ENCODE assay signal across 18 cellular contexts in the genomic region with DNA sequence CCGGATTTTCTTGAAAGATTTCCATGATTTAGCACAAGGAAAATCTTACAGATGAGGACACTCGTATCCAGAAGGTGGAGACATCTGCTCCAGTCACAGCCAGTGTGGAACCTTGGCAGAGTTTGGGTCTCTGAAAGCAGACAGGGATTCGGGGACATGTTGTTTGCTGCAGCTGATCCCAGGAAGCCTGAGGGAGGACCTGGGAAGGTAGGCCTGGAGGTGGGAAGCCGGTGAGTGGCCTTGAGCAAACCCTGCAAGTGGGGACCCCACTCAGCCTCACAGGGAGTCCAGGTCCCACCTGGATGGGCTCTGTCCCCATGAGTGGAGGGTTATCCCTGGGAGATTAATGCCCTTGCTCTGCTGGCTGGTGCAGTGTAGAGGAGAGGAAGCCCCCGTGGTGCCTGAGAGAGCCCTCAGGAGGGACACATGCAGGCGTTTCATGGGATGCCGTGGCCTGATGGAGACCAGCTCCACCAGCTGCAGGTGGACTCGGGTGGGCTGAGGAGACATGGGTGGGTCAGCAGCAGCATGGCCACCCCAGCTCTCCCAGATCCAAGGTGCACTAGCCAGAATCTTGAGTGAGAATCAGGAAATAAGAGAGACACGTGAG. TPM values are rescaled to one million over a fixed set of nuclear protein-coding genes. Genes with fewer than 3 reads are reported as not detected.
"Had no signal": no experiment of that assay in that cellular context is flagged by ENCODE, and none has a peak within 500 bp of the region (broad histone marks: within the 10 kb centered on the region; RNA-seq: fewer than 3 reads in every experiment).

No MANE protein-coding gene starts in this region.

- H3K4me3 ChIP-seq: dorsolateral prefrontal cortex, esophagus muscularis mucosa, mucosa of descending colon, tibial nerve had no signal

- H3K27ac ChIP-seq: brain microvascular endothelial cell, dorsolateral prefrontal cortex, esophagus muscularis mucosa, tibial nerve had no signal

- ATAC-seq: mucosa of descending colon; naive thymus-derived CD8-positive, alpha-beta T cell; stimulated activated effector memory CD8-positive, alpha-beta T cell treated with anti-CD3 and anti-CD28 coated beads, Interleukin-12 subunit alpha, Interleukin-12 subunit beta, amount 100 ng/mL, for 72 hours had no signal

- H3K4me3 Mint-ChIP-seq: activated CD4-positive, alpha-beta memory T cell treated with anti-CD3 and anti-CD28 coated beads for 36 hours; naive thymus-derived CD8-positive, alpha-beta T cell; stimulated activated effector memory CD8-positive, alpha-beta T cell treated with anti-CD3 and anti-CD28 coated beads, Interleukin-12 subunit alpha, Interleukin-12 subunit beta, amount 100 ng/mL, for 72 hours had no signal

- H3K27me3 Mint-ChIP-seq: activated CD4-positive, alpha-beta memory T cell treated with anti-CD3 and anti-CD28 coated beads for 36 hours had no signal

- H3K27me3 ChIP-seq: brain microvascular endothelial cell, dorsolateral prefrontal cortex, esophagus muscularis mucosa, tibial nerve had no signal

- H3K27ac Mint-ChIP-seq: activated CD4-positive, alpha-beta memory T cell treated with anti-CD3 and anti-CD28 coated beads for 36 hours; stimulated activated effector memory CD8-positive, alpha-beta T cell treated with anti-CD3 and anti-CD28 coated beads, Interleukin-12 subunit alpha, Interleukin-12 subunit beta, amount 100 ng/mL, for 72 hours had no signal

- DNase-seq: activated CD4-positive, alpha-beta memory T cell treated with anti-CD3 and anti-CD28 coated beads for 36 hours; activated naive CD4-positive, alpha-beta T cell treated with Interleukin-2 at 50 U/mL for 16 hours; activated T-cell treated with anti-CD3 and anti-CD28 coated beads, Interleukin-2, amount 50 U/mL, for 48 hours; amniotic stem cell; brain microvascular endothelial cell; glutamatergic neuron; mammary epithelial cell; naive thymus-derived CD8-positive, alpha-beta T cell; occipital lobe; SIG-M5 had no signal

RNA-seq across cellular contexts. Expression of gene LCN1, which starts 12.9 kb away (rescaled TPM):
- total RNA-seq: activated CD4-positive, alpha-beta memory T cell treated with anti-CD3 and anti-CD28 coated beads for 36 hours; cerebellum; esophagus muscularis mucosa; fibroblast of villous mesenchyme; mammary epithelial cell; mucosa of descending colon; naive thymus-derived CD8-positive, alpha-beta T cell; occipital lobe; T-helper 2 cell treated with Interferon-gamma antibody and Interleukin-4, amounts not matched to agents 100 ng/mL and 5 ng/mL, for 36 hours; tibial nerve had no signal
- polyA plus RNA-seq: mammary epithelial cell; naive thymus-derived CD8-positive, alpha-beta T cell had no signal

RNA-seq across cellular contexts. Expression of gene PPP1R26, which starts 28.7 kb away (rescaled TPM):
- polyA plus RNA-seq: naive thymus-derived CD8-positive, alpha-beta T cell had no signal

RNA-seq across cellular contexts. Expression of gene OBP2A, which starts 37.6 kb away (rescaled TPM):
- total RNA-seq: activated CD4-positive, alpha-beta memory T cell treated with anti-CD3 and anti-CD28 coated beads for 36 hours; cerebellum; esophagus muscularis mucosa; fibroblast of villous mesenchyme; mammary epithelial cell; mucosa of descending colon; naive thymus-derived CD8-positive, alpha-beta T cell; occipital lobe; T-helper 2 cell treated with Interferon-gamma antibody and Interleukin-4, amounts not matched to agents 100 ng/mL and 5 ng/mL, for 36 hours; tibial nerve had no signal
- polyA plus RNA-seq: mammary epithelial cell; naive thymus-derived CD8-positive, alpha-beta T cell had no signal

RNA-seq across cellular contexts. Expression of gene PAEP, which starts 53.2 kb away (rescaled TPM):
- total RNA-seq: activated CD4-positive, alpha-beta memory T cell treated with anti-CD3 and anti-CD28 coated beads for 36 hours; cerebellum; dorsolateral prefrontal cortex; esophagus muscularis mucosa; fibroblast of villous mesenchyme; mammary epithelial cell; mucosa of descending colon; naive thymus-derived CD8-positive, alpha-beta T cell; occipital lobe; T-helper 2 cell treated with Interferon-gamma antibody and Interleukin-4, amounts not matched to agents 100 ng/mL and 5 ng/mL, for 36 hours; tibial nerve had no signal
- polyA plus RNA-seq: mammary epithelial cell; naive thymus-derived CD8-positive, alpha-beta T cell had no signal
